Comparison of ENCODE assay signal across 32 cellular contexts in the genomic region with DNA sequence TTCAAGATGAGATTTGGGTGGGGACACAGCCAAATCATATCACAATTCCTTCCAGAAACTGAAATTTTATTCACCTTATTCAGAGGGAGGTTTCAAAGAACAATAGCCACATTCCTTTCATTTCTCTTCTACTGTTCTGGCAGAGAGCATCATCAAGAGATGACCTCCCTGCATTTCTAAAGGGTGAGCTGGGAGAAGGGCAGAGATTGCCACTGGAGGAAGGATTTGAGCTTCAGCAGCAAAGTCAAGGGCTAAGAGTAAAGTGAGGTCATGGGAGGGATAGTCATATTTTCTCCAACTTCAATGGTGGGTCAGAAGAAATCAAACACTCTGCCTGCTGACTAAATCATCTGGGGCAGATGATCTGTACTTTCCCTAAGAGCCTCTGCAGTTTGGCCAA.
A peak's percentile ranks its signal among the peaks of the same experiment; 100 is the strongest.
DNase-seq lines count a peak whose midpoint lies in the region; ATAC-seq and TF ChIP-seq lines count a peak whose summit lies in the region.
"Had no signal": no experiment of that assay in that cellular context is flagged by ENCODE, and none has a peak within 500 bp of the region (broad histone marks: within the 10 kb centered on the region; RNA-seq: fewer than 3 reads in every experiment).

No MANE protein-coding gene starts in this region.

- H3K36me3 Mint-ChIP-seq in WTC11 (0 out of 2 replicates have a peak, but pooled peaks cover 4% of the 10 kb centered on the region), T-helper 17 cell (ENCODE audit: low read depth) (no peaks in the 10 kb centered on the region)
- H3K36me3 Mint-ChIP-seq: naive B cell had no signal

- peaks cover 9% of the 10 kb centered on the region; the same call in 1 of the 2 replicates for H3K9me3 Mint-ChIP-seq in WTC11
- H3K9me3 Mint-ChIP-seq: T-helper 2 cell treated with Interferon-gamma antibody and Interleukin-4, amounts not matched to agents 5 μg/mL and 100 μg/mL, for 36 hours had no signal

- ATAC-seq in WTC11 (peak; percentile 30; the same call in 1 of the 2 replicates), foreskin keratinocyte (peak; percentile 54), T-helper 17 cell (no peak), HG03469 (IDR thresholded peaks at IDR 0.05; ENCODE audit: unreplicated experiment) (no peak)
- ATAC-seq: activated T-helper 17 cell treated with anti-CD3 and anti-CD28 coated beads, Interleukin-2, amount 50 U/mL, for 72 hours; right lobe of liver; Right ventricle myocardium inferior had no signal

- H3K4me1 ChIP-seq in foreskin keratinocyte (no peaks in the 10 kb centered on the region), esophagus squamous epithelium (no peaks in the 10 kb centered on the region)
- H3K4me1 ChIP-seq: breast epithelium, right lobe of liver, stomach, tibial artery had no signal

- TF ChIP-seq CTCF in WTC11 (IDR thresholded peaks at IDR 0.05), result no peak
- TF ChIP-seq CTCF in foreskin keratinocyte (conservative IDR thresholded peaks at IDR 0.05), result no peak
- TF ChIP-seq CTCF in esophagus squamous epithelium (IDR thresholded peaks at IDR 0.05), result no peak

- CTCF ChIA-PET in WTC11 (lab: Charles Lee), result no interaction called here

- no peak overlapping the region for H3K4me3 ChIP-seq in esophagus squamous epithelium
- H3K4me3 ChIP-seq: breast epithelium, PC-9, right lobe of liver, stomach, tibial artery had no signal

- no peak for TF ChIP-seq POLR2A in esophagus squamous epithelium (IDR thresholded peaks at IDR 0.05)

- no peaks in the 10 kb centered on the region for H3K9me3 ChIP-seq in esophagus squamous epithelium
- no peaks in the 10 kb centered on the region for H3K9me3 ChIP-seq in T-helper 17 cell (ENCODE audit: control insufficient read depth, low read length, poor library complexity, severe bottlenecking)
- H3K9me3 ChIP-seq: breast epithelium, right lobe of liver, stomach, tibial artery had no signal

- H3K4me3 Mint-ChIP-seq in WTC11, result no peak overlapping the region
- no peak overlapping the region for H3K4me3 Mint-ChIP-seq in T-helper 17 cell
- H3K4me3 Mint-ChIP-seq: activated T-helper 17 cell treated with anti-CD3 and anti-CD28 coated beads, Interleukin-2, amount 50 U/mL, for 72 hours; naive B cell; T-helper 2 cell treated with Interferon-gamma antibody and Interleukin-4, amounts not matched to agents 5 μg/mL and 100 μg/mL, for 36 hours had no signal

- DNase-seq in GM04503 (ENCODE audit: low read depth) (peak; percentile 36), WTC11 (ENCODE audit: low spot score) (no peak), foreskin keratinocyte (peak; percentile 34 to 76), stromal cell of bone marrow (ENCODE audit: low read depth) (peak; percentile 8), esophagus squamous epithelium (lab: John Stamatoyannopoulos, UW) (no peak), T-helper 17 cell (no peak)
- DNase-seq: activated CD4-positive, alpha-beta T cell treated with anti-CD3 and anti-CD28 coated beads for 4 hours; activated naive CD4-positive, alpha-beta T cell treated with anti-CD3 and anti-CD28 coated beads, Interleukin-2, amount 50 U/mL, for 16 hours; C1 segment of cervical spinal cord; DMS53; GDM1; H7; kidney; midbrain; naive B cell; NCI-H1417 treated with DMSO at 0.1 percent for 48 hours; NCI-H2081 treated with DMSO at 0.1 percent for 48 hours; NCI-H226; NCI-H526 treated with DMSO at 0.1 percent for 48 hours; nucleus accumbens; PC-9; right lobe of liver; stimulated activated CD4-positive, alpha-beta T cell treated with anti-CD3 and anti-CD28 coated beads, Interleukin-2, amount 100 ng/mL, for 48 hours; stomach; tibial artery had no signal

- peaks cover 13% of the 10 kb centered on the region for H3K4me1 Mint-ChIP-seq in WTC11
- no peaks in the 10 kb centered on the region for H3K4me1 Mint-ChIP-seq in T-helper 17 cell
- H3K4me1 Mint-ChIP-seq: activated T-helper 17 cell treated with anti-CD3 and anti-CD28 coated beads, Interleukin-2, amount 50 U/mL, for 72 hours; naive B cell had no signal

- H3K27ac Mint-ChIP-seq in WTC11, result no peak overlapping the region
- H3K27ac Mint-ChIP-seq in T-helper 17 cell, result no peak overlapping the region
- H3K27ac Mint-ChIP-seq: activated T-helper 17 cell treated with anti-CD3 and anti-CD28 coated beads, Interleukin-2, amount 50 U/mL, for 72 hours; naive B cell; progenitor cell of endocrine pancreas; T-helper 2 cell treated with Interferon-gamma antibody and Interleukin-4, amounts not matched to agents 5 μg/mL and 100 μg/mL, for 36 hours had no signal

- H3K36me3 ChIP-seq in esophagus squamous epithelium, result no peaks in the 10 kb centered on the region
- H3K36me3 ChIP-seq: breast epithelium, right lobe of liver, stomach, tibial artery had no signal

- H3K27ac ChIP-seq in foreskin keratinocyte (no peak overlapping the region), esophagus squamous epithelium (no peak overlapping the region)
- H3K27ac ChIP-seq: breast epithelium, PC-9, right lobe of liver, stomach, tibial artery, VCaP had no signal

- intact Hi-C loops in esophagus squamous epithelium (cut with DNase I), result no loop called here

- POLR2A ChIA-PET in WTC11 (lab: Charles Lee), result no interaction called here

- H3K27me3 ChIP-seq in foreskin keratinocyte (no peaks in the 10 kb centered on the region), esophagus squamous epithelium (no peaks in the 10 kb centered on the region)
- H3K27me3 ChIP-seq: breast epithelium, right lobe of liver, stomach, tibial artery had no signal

- H3K27me3 Mint-ChIP-seq in WTC11 (ENCODE audit: low read depth) (no peaks in the 10 kb centered on the region), T-helper 17 cell (peaks cover 4% of the 10 kb centered on the region)

TF ChIP-seq in WTC11, 78 proteins besides CTCF, POLR2A, EP300 and RAD21:
- TF ChIP-seq EMX1 (CRISPR knock-in tag; IDR thresholded peaks at IDR 0.05), result no peak
- TF ChIP-seq, protein P1, sequence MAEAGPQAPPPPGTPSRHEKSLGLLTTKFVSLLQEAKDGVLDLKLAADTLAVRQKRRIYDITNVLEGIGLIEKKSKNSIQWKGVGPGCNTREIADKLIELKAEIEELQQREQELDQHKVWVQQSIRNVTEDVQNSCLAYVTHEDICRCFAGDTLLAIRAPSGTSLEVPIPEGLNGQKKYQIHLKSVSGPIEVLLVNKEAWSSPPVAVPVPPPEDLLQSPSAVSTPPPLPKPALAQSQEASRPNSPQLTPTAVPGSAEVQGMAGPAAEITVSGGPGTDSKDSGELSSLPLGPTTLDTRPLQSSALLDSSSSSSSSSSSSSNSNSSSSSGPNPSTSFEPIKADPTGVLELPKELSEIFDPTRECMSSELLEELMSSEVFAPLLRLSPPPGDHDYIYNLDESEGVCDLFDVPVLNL (CRISPR knock-in tag; IDR thresholded peaks at IDR 0.05; ENCODE audit: borderline replicate concordance, low read depth), result no peak

Comparison
In these comparisons a context has a peak if more than half of its experiments do, and no peak if none do; other contexts are left out.
1. DNase-seq: peak in GM04503 (single experiment), foreskin keratinocyte (2 of 2) and stromal cell of bone marrow (single experiment); none in WTC11 (single experiment), esophagus squamous epithelium (single experiment) and T-helper 17 cell (0 of 3).
2. ATAC-seq: peak in WTC11 (single experiment) and foreskin keratinocyte (single experiment); none in T-helper 17 cell (single experiment) and HG03469 (single experiment).